19 cellular contexts compared by ENCODE assay signal in the genomic region with DNA sequence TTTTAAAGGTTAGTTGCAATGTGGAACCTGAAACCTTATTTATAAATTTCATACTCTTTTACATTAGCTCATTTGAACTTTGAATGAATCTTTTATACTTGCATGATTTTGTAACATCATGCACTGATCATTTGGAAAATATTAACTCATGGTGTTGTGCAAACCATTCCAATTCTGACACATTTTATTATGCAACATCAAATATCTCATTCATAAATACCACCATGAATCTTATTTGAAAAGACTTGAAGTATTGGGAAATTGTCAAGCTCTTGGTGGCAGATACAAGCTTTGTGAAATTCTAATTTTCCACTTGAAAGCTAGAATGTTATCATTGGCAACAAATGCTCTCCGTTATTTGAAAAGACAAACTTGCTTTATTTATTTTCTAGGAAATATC.
DNase-seq lines count a peak whose midpoint lies in the region; ATAC-seq, FAIRE-seq and TF ChIP-seq lines count a peak whose summit lies in the region.
"Had no signal": no experiment of that assay in that cellular context is flagged by ENCODE, and none has a peak within 500 bp of the region (broad histone marks: within the 10 kb centered on the region; RNA-seq: fewer than 3 reads in every experiment).

No MANE protein-coding gene starts in this region.

- in situ Hi-C loops in gastrocnemius medialis (cut with MboI; ENCODE audit: low sequenced_read_pairs in 4 of 4): no loop called here

- no peak for FAIRE-seq in bronchial epithelial cell (lab: Jason Lieb, UNC)
- FAIRE-seq: GM12878 had no signal

- H3K4me3 ChIP-seq in bronchial epithelial cell (ENCODE audit: low read depth, low read length): no peak overlapping the region
- no peak overlapping the region for H3K4me3 ChIP-seq in gastroesophageal sphincter
- no peak overlapping the region for H3K4me3 ChIP-seq in gastrocnemius medialis
- H3K4me3 ChIP-seq: GM12878 had no signal

- no peak for DNase-seq in Right ventricle myocardium inferior (ENCODE audit: missing footprints)
- DNase-seq in cardiac septum (ENCODE audit: low spot score): no peak
- peak; percentile 54 for DNase-seq in bronchial epithelial cell (ENCODE audit: low read depth)
- no peak for DNase-seq in gastrocnemius medialis
- DNase-seq in NCI-H2081 treated with DMSO at 0.1 percent for 48 hours (lab: John Stamatoyannopoulos, UW): no peak
- DNase-seq in SW 1271 (lab: John Stamatoyannopoulos, UW): no peak
- DNase-seq in GM10266 (ENCODE audit: extremely low spot score): no peak
- DNase-seq: BE2C; Caco-2; CD4-positive, CD25-positive, alpha-beta regulatory T cell; GDM1; GOT3; Kasumi-1; MM.1S; NCI-H1092 treated with DMSO at 0.1 percent for 48 hours; NCI-H2081; NCI-H524 had no signal

- H3K27me3 ChIP-seq in bronchial epithelial cell (ENCODE audit: control insufficient read depth, insufficient read depth, low read length) (no peaks in the 10 kb centered on the region), gastroesophageal sphincter (no peaks in the 10 kb centered on the region), gastrocnemius medialis (no peaks in the 10 kb centered on the region)
- H3K27me3 ChIP-seq: BE2C had no signal

- intact Hi-C loops in Right ventricle myocardium inferior (cut with DNase I): no loop called here
- intact Hi-C loops in cardiac septum (cut with DNase I): no loop called here
- intact Hi-C loops in gastrocnemius medialis (cut with DNase I; ENCODE audit: low total_unique reads): no loop called here

- no peaks in the 10 kb centered on the region for H3K4me1 ChIP-seq in gastroesophageal sphincter
- H3K4me1 ChIP-seq in gastrocnemius medialis: no peaks in the 10 kb centered on the region
- H3K4me1 ChIP-seq: BE2C, Caco-2 had no signal

- TF ChIP-seq POLR2A in gastroesophageal sphincter (IDR thresholded peaks at IDR 0.05) (no peak), gastrocnemius medialis (IDR thresholded peaks at IDR 0.05) (no peak)

- H3K9me3 ChIP-seq in gastroesophageal sphincter: no peaks in the 10 kb centered on the region
- H3K9me3 ChIP-seq in gastrocnemius medialis: no peaks in the 10 kb centered on the region
- H3K9me3 ChIP-seq: BE2C, Caco-2 had no signal

- H3K27ac ChIP-seq in gastroesophageal sphincter (no peak overlapping the region), gastrocnemius medialis (no peak overlapping the region)

- ATAC-seq in Right ventricle myocardium inferior: peak; percentile 76
- ATAC-seq in gastroesophageal sphincter: peak; percentile 86
- peak; percentile 56 to 70 for ATAC-seq in gastrocnemius medialis
- ATAC-seq: GM12878 had no signal

- no peak for TF ChIP-seq EP300 in gastroesophageal sphincter (IDR thresholded peaks at IDR 0.05)

- TF ChIP-seq CTCF in bronchial epithelial cell (IDR thresholded peaks at IDR 0.05; ENCODE audit: insufficient read depth, low read length, severe bottlenecking): no peak
- no peak for TF ChIP-seq CTCF in gastroesophageal sphincter (IDR thresholded peaks at IDR 0.05)
- TF ChIP-seq CTCF in gastrocnemius medialis (IDR thresholded peaks at IDR 0.05 in 4 of 5, conservative IDR thresholded peaks at IDR 0.05 in 1 of 5): no peak
- no peak for TF ChIP-seq CTCF in GM10266 (IDR thresholded peaks at IDR 0.05; ENCODE audit: control insufficient read depth, insufficient read depth, low read depth, missing control alignments)

- H3K36me3 ChIP-seq in bronchial epithelial cell (ENCODE audit: control insufficient read depth, insufficient read depth, low read length) (no peaks in the 10 kb centered on the region), gastroesophageal sphincter (no peaks in the 10 kb centered on the region), gastrocnemius medialis (no peaks in the 10 kb centered on the region)
- H3K36me3 ChIP-seq: BE2C had no signal

- WGBS in gastroesophageal sphincter (ENCODE audit: low coverage in 1 of 2), 2 donors: 38 to 40% methylated on average over 1 of the region's 1 CpG
